ENCODE assay signal across 8 cellular contexts in the genomic region with DNA sequence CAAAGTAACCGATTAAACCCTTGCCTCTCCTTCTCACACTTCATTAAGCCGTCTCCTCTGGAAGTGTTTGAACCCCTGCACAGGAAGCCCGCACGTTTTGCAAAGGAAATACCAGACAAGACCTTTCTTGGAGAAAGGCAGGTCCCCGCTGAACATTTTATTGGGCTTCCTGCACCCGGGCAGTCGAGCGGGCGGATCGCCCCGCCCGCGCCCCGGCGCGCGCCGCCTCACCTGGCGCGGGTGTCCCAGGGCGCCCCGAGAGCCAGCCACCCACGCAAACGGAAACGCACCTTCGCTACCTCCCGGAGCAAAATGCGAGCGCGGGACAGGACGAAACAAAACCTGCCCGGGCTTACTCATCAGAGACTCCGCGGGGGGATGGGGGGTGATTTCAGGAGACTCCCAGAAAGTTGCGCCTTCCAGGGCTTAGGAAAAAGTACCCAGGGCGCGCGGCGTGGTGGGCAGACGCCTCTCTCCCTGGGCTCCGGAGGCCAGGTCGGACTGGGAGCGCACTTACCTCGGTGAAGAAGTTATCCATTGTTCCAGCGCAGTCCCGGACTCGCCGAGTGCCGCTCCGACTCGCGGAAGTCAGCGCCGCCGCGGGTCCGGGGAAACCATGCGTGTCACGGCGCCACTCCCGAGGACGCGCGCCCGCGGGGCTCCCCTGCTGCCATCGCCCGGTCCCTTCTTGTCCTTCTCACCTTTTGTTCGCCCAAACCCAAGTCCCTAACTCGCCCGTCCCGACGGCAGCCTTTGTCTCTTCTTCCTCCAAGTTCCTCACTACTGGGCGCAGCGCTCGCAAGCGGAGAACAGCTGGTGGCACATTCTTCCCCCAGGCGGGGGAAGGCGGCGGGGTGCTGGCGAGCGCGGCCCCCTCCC. TPM values are rescaled to one million over a fixed set of nuclear protein-coding genes. Genes with fewer than 3 reads are reported as not detected.
DNase-seq lines count a peak whose midpoint lies in the region; ATAC-seq, FAIRE-seq and TF ChIP-seq lines count a peak whose summit lies in the region.

No MANE protein-coding gene starts in this region.

- peaks cover 19 to 26% (median 23%) of the 10 kb centered on the region in 3 donors for H3K4me1 Mint-ChIP-seq in T-cell
- peaks cover 7% of the 10 kb centered on the region for H3K4me1 Mint-ChIP-seq in memory B cell

- no peaks in the 10 kb centered on the region for H3K36me3 Mint-ChIP-seq in T-cell
- peaks cover 2% of the 10 kb centered on the region for H3K36me3 Mint-ChIP-seq in memory B cell

- H3K27ac Mint-ChIP-seq in T-cell (no peak overlapping the region), memory B cell (no peak overlapping the region)

- POLR2A ChIA-PET in T-cell (lab: Charles Lee): no interaction called here

- peak overlapping the region; percentile 50 for H3K4me3 ChIP-seq in effector memory CD4-positive, alpha-beta T cell (ENCODE audit: insufficient read depth, low read depth, low read length, poor library complexity, severe bottlenecking)
- H3K4me3 ChIP-seq in stomach: peak overlapping the region; percentile 67 to 91 (median 88)

- no peak for FAIRE-seq in urothelium cell line (lab: Jason Lieb, UNC)

- ATAC-seq in GM19455 (IDR thresholded peaks at IDR 0.05; ENCODE audit: unreplicated experiment) (peak; percentile 57), HG03571 (IDR thresholded peaks at IDR 0.05; ENCODE audit: unreplicated experiment) (peak; percentile 35), T-cell (replicated peaks in 1 of 4) (peak; percentile 25 to 52 (median 39)), memory B cell (ENCODE audit: low read depth) (peak; percentile 48)

- H3K4me1 ChIP-seq in effector memory CD4-positive, alpha-beta T cell (ENCODE audit: control insufficient read depth, insufficient read depth, low read length, poor library complexity, severe bottlenecking): peaks cover 8% of the 10 kb centered on the region
- peaks cover 19 to 59% (median 50%) of the 10 kb centered on the region in 4 donors for H3K4me1 ChIP-seq in stomach

- no peak for TF ChIP-seq CTCF in stomach (IDR thresholded peaks at IDR 0.05)

- H3K9me3 ChIP-seq in effector memory CD4-positive, alpha-beta T cell (ENCODE audit: control insufficient read depth, low read length): no peaks in the 10 kb centered on the region
- H3K9me3 ChIP-seq in stomach: no peaks in the 10 kb centered on the region

- H3K27me3 ChIP-seq in effector memory CD4-positive, alpha-beta T cell (replicated peaks; ENCODE audit: control insufficient read depth, insufficient read depth, low read length, poor library complexity, severe bottlenecking): peaks cover 22% of the 10 kb centered on the region
- H3K27me3 ChIP-seq in stomach: peaks cover 0 to 31% (median 0%) of the 10 kb centered on the region in 3 donors

- no peak for TF ChIP-seq EP300 in stomach (IDR thresholded peaks at IDR 0.05)

- H3K9me3 Mint-ChIP-seq in T-cell: no peaks in the 10 kb centered on the region
- H3K9me3 Mint-ChIP-seq in memory B cell: peaks cover 3% of the 10 kb centered on the region

- WGBS in stomach, 5 donors: 1% methylated on average over 33 to 83 of the region's 83 CpGs

- intact Hi-C loops in stomach (cut with DNase I; ENCODE audit: low total_unique reads): loop anchor here (10.0 kb wide), 3 partner anchors 131 to 249 kb away; no protein-coding TSS in a partner anchor

- TF ChIP-seq POLR2A in stomach (IDR thresholded peaks at IDR 0.05): peak in 1 of 4 donors; percentile 22

- H3K36me3 ChIP-seq in effector memory CD4-positive, alpha-beta T cell (ENCODE audit: control insufficient read depth, insufficient read depth, low read length): no peaks in the 10 kb centered on the region
- no peaks in the 10 kb centered on the region for H3K36me3 ChIP-seq in stomach

- peaks cover 61 to 62% of the 10 kb centered on the region in 2 donors for H3K27me3 Mint-ChIP-seq in T-cell
- H3K27me3 Mint-ChIP-seq in memory B cell: peaks cover 29% of the 10 kb centered on the region

- H3K4me3 Mint-ChIP-seq in T-cell: peak overlapping the region; percentile 66 to 80 (median 74)
- H3K4me3 Mint-ChIP-seq in memory B cell: peak overlapping the region; percentile 83

- H3K27ac ChIP-seq in effector memory CD4-positive, alpha-beta T cell (ENCODE audit: insufficient read depth, low read length, poor library complexity, severe bottlenecking): no peak overlapping the region
- peak overlapping the region; percentile 88 to 98 (median 95) for H3K27ac ChIP-seq in stomach

- CTCF ChIA-PET in T-cell (lab: Charles Lee): no interaction called here

- DNase-seq in COR-L47 (lab: John Stamatoyannopoulos, UW) (peak; percentile 17), T-cell (peak in 4 of 34 experiments; percentile 1 to 7 (median 4)), memory B cell (ENCODE audit: low spot score in 2 of 2) (peak in 1 of 2 donors; percentile 16), stomach (peak; percentile 50), urothelium cell line (ENCODE audit: low spot score) (no peak)
- no peak for DNase-seq in effector memory CD4-positive, alpha-beta T cell

RNA-seq across cellular contexts. Expression of a gene that starts 0.6 kb away (rescaled TPM):
- under 1 TPM in 3 of 5 donors, not detected in 2; 0.20 to 0.47 (median 0.23) TPM for total RNA-seq in T-cell
- total RNA-seq in stomach: 100 to 1,000 TPM in 3 of 5 donors, 10 to 100 TPM in 2; 53.8 to 233 (median 129) TPM
- 10 to 100 TPM in 2 of 3 donors, 1 to 10 TPM in 1; 6.8 to 18.1 (median 13.7) TPM for polyA plus RNA-seq in stomach

Comparison
In these comparisons a context has a peak if more than half of its experiments do, and no peak if none do; other contexts are left out.
1. DNase-seq: peak in COR-L47 (single experiment) and stomach (single experiment); none in effector memory CD4-positive, alpha-beta T cell (0 of 3) and urothelium cell line (single experiment).
2. RNA of a gene that starts 0.6 kb away (total RNA-seq): 53.8 to 233 TPM in stomach; 0.20 to 0.47 TPM in T-cell; every median in the first group is over 10 times any median in the second.
3. Peak in every context shown above with its lines, with median percentiles within 50 percentile points of each other: ATAC-seq.